Comparison of ENCODE assay signal across 9 cellular contexts in the genomic region with DNA sequence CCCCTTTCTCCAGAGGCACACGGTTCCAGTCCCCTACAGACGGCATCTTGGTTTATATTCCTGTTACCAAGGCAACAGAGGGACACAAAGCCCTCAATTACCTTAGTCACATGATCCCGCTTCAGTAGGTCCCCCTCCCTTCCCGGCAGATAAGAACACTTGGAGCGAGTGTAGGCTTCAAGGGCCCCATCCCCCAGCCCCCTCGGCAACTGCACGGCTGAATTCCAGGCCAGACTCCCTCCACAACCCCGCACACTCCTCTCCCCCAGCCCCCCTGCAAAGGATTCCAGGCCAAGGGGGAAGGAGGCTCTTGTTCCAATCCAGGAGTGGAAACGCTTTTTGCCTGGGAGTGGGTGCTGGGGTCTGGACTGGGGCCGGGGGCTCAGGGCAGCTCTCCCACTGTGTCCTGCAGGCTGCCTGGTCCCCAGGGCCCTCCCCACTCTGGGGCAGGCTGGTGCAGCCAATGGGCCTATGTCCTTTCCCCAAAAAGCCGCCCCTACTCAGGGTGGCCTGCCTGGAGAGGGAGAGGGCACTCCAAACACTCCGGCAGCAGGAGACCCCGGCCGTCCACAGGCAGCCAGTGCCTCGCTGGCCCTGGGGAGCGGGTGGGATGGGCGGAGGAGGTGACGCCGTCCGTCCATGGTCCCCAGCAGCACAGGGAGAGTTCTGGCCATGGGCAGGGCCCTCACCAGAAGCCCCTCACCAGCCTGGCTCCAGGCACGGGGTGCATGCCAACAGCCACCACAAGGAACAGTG.
DNase-seq lines count a peak whose midpoint lies in the region; ATAC-seq and TF ChIP-seq lines count a peak whose summit lies in the region.
"Had no signal": no experiment of that assay in that cellular context is flagged by ENCODE, and none has a peak within 500 bp of the region (broad histone marks: within the 10 kb centered on the region; RNA-seq: fewer than 3 reads in every experiment).

No MANE protein-coding gene starts in this region.

- no peaks in the 10 kb centered on the region for H3K27me3 ChIP-seq in GM23338 (ENCODE audit: insufficient read depth)
- H3K27me3 ChIP-seq in neuronal stem cell (ENCODE audit: control insufficient read depth in 3 of 3, insufficient read depth in 3 of 3, low read depth in 1 of 3, low read length in 3 of 3) = no peaks in the 10 kb centered on the region

- no peaks in the 10 kb centered on the region for H3F3A ChIP-seq in GM23338 (replicated peaks; ENCODE audit: low read depth)

- H3K9me2 ChIP-seq in GM23338 (ENCODE audit: insufficient read depth) = no peaks in the 10 kb centered on the region

- peak overlapping the region; percentile 99 for H4K8ac ChIP-seq in neuronal stem cell (ENCODE audit: low read depth, low read length)

- H2AFZ ChIP-seq in GM23338 = no peak overlapping the region
- peak overlapping the region; percentile 56 for H2AFZ ChIP-seq in neuronal stem cell (ENCODE audit: low read length)

- H3K9me3 Mint-ChIP-seq in GM23338 = no peaks in the 10 kb centered on the region
- H3K9me3 Mint-ChIP-seq: activated T-cell treated with anti-CD3 and anti-CD28 coated beads, Interleukin-2, amount 50 U/mL, for 72 hours had no signal

- peak overlapping the region; percentile 99 for H2BK12ac ChIP-seq in neuronal stem cell (ENCODE audit: low read length)

- peak overlapping the region; percentile 88 for H3K9ac ChIP-seq in neuronal stem cell (ENCODE audit: low read depth, low read length, poor library complexity)

- H3K4me3 Mint-ChIP-seq in GM23338 = no peak overlapping the region
- H3K4me3 Mint-ChIP-seq: activated T-cell treated with anti-CD3 and anti-CD28 coated beads, Interleukin-2, amount 50 U/mL, for 72 hours had no signal

- H3K4me3 ChIP-seq in GM23338 (no peak overlapping the region), neuronal stem cell (ENCODE audit: low read length in 2 of 2) (peak overlapping the region; percentile 44 to 71)

- peak overlapping the region; percentile 99 for H3K18ac ChIP-seq in neuronal stem cell (ENCODE audit: low read length)

- H3K9me3 ChIP-seq in neuronal stem cell (replicated peaks in 1 of 2; ENCODE audit: control insufficient read depth in 2 of 2, insufficient read depth in 1 of 2, low read depth in 1 of 2, low read length in 2 of 2) = no peaks in the 10 kb centered on the region

- intact Hi-C loops in Right ventricle myocardium superior (cut with DNase I) = loop anchor here (5.0 kb wide), 1 partner anchor 80 kb away; no protein-coding TSS in a partner anchor

- H3K14ac ChIP-seq in neuronal stem cell (ENCODE audit: low read length) = peak overlapping the region; percentile 94

- peaks cover 7% of the 10 kb centered on the region for H3K4me1 Mint-ChIP-seq in GM23338

- H3K27ac ChIP-seq in GM23338 (ENCODE audit: low read depth) (no peak overlapping the region), neuronal stem cell (replicated peaks; ENCODE audit: low read length) (peak overlapping the region; percentile 99)

- H3K4me2 ChIP-seq in GM23338 (peak overlapping the region; percentile 62; the same call in 1 of the 2 replicates), neuronal stem cell (ENCODE audit: insufficient read depth, low read length, poor library complexity, severe bottlenecking) (peak overlapping the region; percentile 57)

- peaks cover 9% of the 10 kb centered on the region for H3K27me3 Mint-ChIP-seq in GM23338 (ENCODE audit: insufficient read depth, low read depth, poor library complexity)

- peak overlapping the region; percentile 78 for H2BK120ac ChIP-seq in neuronal stem cell (ENCODE audit: low read depth, low read length)

- H3K36me3 Mint-ChIP-seq in GM23338 (ENCODE audit: low read depth) = peaks cover 11% of the 10 kb centered on the region

- no CpG with 5 or more reads among the region's 21 CpGs for WGBS in neuronal stem cell (ENCODE audit: extremely low coverage in 2 of 2, insufficient read length in 2 of 2, insufficient replicate concordance in 1 of 2), 2 donors

- H3K36me3 ChIP-seq in GM23338 (ENCODE audit: insufficient read depth) = no peaks in the 10 kb centered on the region; the same call in 1 of the 2 replicates
- peaks cover 20 to 70% of the 10 kb centered on the region in 2 donors for H3K36me3 ChIP-seq in neuronal stem cell (replicated peaks in 1 of 2; ENCODE audit: control insufficient read depth in 2 of 2, insufficient read depth in 2 of 2, low read length in 2 of 2)

- H2AK5ac ChIP-seq in neuronal stem cell (ENCODE audit: low read depth, low read length) = peak overlapping the region; percentile 100

- ATAC-seq in GM23338 = peak; percentile 56
- ATAC-seq in Right ventricle myocardium superior (ENCODE audit: poor library complexity) = peak; percentile 46
- no peak for ATAC-seq in HG03095 (IDR thresholded peaks at IDR 0.05; ENCODE audit: unreplicated experiment)
- ATAC-seq: activated T-cell treated with anti-CD3 and anti-CD28 coated beads, Interleukin-2, amount 50 U/mL, for 72 hours had no signal

- H3K4ac ChIP-seq in neuronal stem cell (ENCODE audit: low read length) = peak overlapping the region; percentile 95

- DNase-seq in GM23338 (ENCODE audit: low spot score) (peak; percentile 89), NCI-H2227 (lab: John Stamatoyannopoulos, UW; ENCODE audit: unreplicated experiment) (peak; percentile 92), Right ventricle myocardium superior (peak; percentile 55), neuronal stem cell (ENCODE audit: low spot score) (peak; percentile 92), medulla oblongata (ENCODE audit: extremely low spot score) (no peak), HCEC 1CT (no peak), T-helper 1 cell (no peak)
- DNase-seq: activated T-cell treated with anti-CD3 and anti-CD28 coated beads, Interleukin-2, amount 50 U/mL, for 72 hours had no signal

- H3K4me1 ChIP-seq in GM23338 (ENCODE audit: insufficient read depth) (no peaks in the 10 kb centered on the region), neuronal stem cell (ENCODE audit: control insufficient read depth in 2 of 2, insufficient read depth in 1 of 2, low read depth in 1 of 2, low read length in 2 of 2) (peaks cover 27% of the 10 kb centered on the region in 2 donors)

- H3K27ac Mint-ChIP-seq in GM23338 = peak overlapping the region; percentile 95
- H3K27ac Mint-ChIP-seq: activated T-cell treated with anti-CD3 and anti-CD28 coated beads, Interleukin-2, amount 50 U/mL, for 72 hours had no signal

- no peaks in the 10 kb centered on the region for H3K79me2 ChIP-seq in GM23338 (replicated peaks; ENCODE audit: insufficient read depth)

- H2BK15ac ChIP-seq in neuronal stem cell (ENCODE audit: low read length) = peak overlapping the region; percentile 99

- no peak for TF ChIP-seq CTCF in GM23338 (conservative IDR thresholded peaks at IDR 0.05; ENCODE audit: low read depth in 2 of 2)

- peak overlapping the region; percentile 5 for H3K23ac ChIP-seq in neuronal stem cell (ENCODE audit: low read depth, low read length, poor library complexity)

- no peaks in the 10 kb centered on the region for H4K20me1 ChIP-seq in GM23338 (replicated peaks; ENCODE audit: insufficient read depth)

- peak overlapping the region; percentile 100 for H2BK5ac ChIP-seq in neuronal stem cell (ENCODE audit: low read length)

- peaks cover 32% of the 10 kb centered on the region for H3K79me1 ChIP-seq in neuronal stem cell (ENCODE audit: low read depth, low read length)

- H4K91ac ChIP-seq in neuronal stem cell (ENCODE audit: low read depth, low read length, poor library complexity) = peak overlapping the region; percentile 95

TF ChIP-seq in GM23338, 12 proteins besides CTCF, POLR2A, EP300 and RAD21 (continues in another document):
- no peak for TF ChIP-seq ZNF331 (CRISPR knock-in tag; IDR thresholded peaks at IDR 0.05; ENCODE audit: low read depth)

Comparison
In these comparisons a context has a peak if more than half of its experiments do, and no peak if none do; other contexts are left out.
1. DNase-seq: peak in GM23338 (single experiment), NCI-H2227 (single experiment), Right ventricle myocardium superior (single experiment) and neuronal stem cell (single experiment); none in medulla oblongata (single experiment), HCEC 1CT (single experiment) and T-helper 1 cell (0 of 5).